In the genomic region with DNA sequence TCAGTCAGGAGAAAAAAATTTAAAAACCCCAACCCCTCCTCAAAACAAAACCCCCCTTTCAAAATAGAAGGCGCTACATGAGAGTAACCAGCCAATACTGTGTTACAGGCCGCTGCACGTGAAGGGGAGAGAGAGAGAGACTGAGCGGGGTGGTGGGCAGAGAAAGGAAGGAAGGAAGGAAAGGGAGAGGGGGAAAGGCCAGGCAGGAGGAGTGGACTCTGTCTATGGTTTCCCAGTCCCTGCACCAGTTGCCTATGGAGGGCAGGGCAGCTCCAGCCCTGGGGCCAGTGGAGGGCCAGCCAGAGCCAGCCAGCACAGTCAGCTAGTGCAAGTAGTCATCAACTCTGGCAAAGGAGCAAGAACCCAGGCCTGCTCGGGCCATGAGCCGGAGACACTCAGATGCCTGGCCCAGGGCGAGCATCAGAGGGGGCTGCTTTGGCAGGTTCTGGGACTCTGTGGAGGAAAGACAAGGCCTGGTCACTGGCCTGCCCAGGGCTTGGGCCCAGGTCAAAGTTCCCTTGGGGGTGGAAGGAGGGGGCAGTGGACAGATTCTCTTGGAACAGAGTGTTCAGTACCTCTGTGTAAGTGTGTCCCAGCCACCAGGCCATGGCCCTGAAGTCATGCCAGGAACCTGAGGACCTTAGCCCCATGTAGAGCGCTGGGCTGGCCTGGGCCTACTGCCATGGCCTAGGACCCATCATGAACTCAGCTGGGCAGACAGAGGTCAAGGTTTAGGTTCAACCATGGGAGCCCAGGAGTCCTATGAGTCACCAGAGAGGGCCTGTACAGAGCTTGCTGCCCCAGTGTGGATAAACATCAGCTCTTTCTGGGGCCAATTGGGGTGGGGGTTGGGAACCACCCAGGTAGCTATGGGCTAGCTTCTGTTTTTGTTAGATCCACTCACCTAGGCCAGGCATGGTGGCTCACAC, we compare ENCODE assay signal across 1 cellular context.
TF ChIP-seq lines count a peak whose summit lies in the region.

No MANE protein-coding gene starts in this region.

TF ChIP-seq in HepG2, 621 proteins besides CTCF, POLR2A, EP300 and RAD21 (continues in another document):
- TF ChIP-seq, protein P1, sequence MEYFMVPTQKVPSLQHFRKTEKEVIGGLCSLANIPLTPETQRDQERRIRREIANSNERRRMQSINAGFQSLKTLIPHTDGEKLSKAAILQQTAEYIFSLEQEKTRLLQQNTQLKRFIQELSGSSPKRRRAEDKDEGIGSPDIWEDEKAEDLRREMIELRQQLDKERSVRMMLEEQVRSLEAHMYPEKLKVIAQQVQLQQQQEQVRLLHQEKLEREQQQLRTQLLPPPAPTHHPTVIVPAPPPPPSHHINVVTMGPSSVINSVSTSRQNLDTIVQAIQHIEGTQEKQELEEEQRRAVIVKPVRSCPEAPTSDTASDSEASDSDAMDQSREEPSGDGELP (IDR thresholded peaks at IDR 0.05; ENCODE audit: borderline replicate concordance, low read depth), result peak; percentile 95
- no peak for TF ChIP-seq SP4 (CRISPR knock-in tag; IDR thresholded peaks at IDR 0.05)
- TF ChIP-seq NFE2L1 (CRISPR knock-in tag; IDR thresholded peaks at IDR 0.05; ENCODE audit: borderline replicate concordance), result no peak
- TF ChIP-seq ZNF737 (CRISPR knock-in tag; IDR thresholded peaks at IDR 0.05; ENCODE audit: borderline replicate concordance), result no peak
- TF ChIP-seq, protein P2, sequence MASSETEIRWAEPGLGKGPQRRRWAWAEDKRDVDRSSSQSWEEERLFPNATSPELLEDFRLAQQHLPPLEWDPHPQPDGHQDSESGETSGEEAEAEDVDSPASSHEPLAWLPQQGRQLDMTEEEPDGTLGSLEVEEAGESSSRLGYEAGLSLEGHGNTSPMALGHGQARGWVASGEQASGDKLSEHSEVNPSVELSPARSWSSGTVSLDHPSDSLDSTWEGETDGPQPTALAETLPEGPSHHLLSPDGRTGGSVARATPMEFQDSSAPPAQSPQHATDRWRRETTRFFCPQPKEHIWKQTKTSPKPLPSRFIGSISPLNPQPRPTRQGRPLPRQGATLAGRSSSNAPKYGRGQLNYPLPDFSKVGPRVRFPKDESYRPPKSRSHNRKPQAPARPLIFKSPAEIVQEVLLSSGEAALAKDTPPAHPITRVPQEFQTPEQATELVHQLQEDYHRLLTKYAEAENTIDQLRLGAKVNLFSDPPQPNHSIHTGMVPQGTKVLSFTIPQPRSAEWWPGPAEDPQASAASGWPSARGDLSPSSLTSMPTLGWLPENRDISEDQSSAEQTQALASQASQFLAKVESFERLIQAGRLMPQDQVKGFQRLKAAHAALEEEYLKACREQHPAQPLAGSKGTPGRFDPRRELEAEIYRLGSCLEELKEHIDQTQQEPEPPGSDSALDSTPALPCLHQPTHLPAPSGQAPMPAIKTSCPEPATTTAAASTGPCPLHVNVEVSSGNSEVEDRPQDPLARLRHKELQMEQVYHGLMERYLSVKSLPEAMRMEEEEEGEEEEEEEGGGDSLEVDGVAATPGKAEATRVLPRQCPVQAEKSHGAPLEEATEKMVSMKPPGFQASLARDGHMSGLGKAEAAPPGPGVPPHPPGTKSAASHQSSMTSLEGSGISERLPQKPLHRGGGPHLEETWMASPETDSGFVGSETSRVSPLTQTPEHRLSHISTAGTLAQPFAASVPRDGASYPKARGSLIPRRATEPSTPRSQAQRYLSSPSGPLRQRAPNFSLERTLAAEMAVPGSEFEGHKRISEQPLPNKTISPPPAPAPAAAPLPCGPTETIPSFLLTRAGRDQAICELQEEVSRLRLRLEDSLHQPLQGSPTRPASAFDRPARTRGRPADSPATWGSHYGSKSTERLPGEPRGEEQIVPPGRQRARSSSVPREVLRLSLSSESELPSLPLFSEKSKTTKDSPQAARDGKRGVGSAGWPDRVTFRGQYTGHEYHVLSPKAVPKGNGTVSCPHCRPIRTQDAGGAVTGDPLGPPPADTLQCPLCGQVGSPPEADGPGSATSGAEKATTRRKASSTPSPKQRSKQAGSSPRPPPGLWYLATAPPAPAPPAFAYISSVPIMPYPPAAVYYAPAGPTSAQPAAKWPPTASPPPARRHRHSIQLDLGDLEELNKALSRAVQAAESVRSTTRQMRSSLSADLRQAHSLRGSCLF (CRISPR knock-in tag; IDR thresholded peaks at IDR 0.05; ENCODE audit: borderline replicate concordance), result no peak
- TF ChIP-seq, protein P3, sequence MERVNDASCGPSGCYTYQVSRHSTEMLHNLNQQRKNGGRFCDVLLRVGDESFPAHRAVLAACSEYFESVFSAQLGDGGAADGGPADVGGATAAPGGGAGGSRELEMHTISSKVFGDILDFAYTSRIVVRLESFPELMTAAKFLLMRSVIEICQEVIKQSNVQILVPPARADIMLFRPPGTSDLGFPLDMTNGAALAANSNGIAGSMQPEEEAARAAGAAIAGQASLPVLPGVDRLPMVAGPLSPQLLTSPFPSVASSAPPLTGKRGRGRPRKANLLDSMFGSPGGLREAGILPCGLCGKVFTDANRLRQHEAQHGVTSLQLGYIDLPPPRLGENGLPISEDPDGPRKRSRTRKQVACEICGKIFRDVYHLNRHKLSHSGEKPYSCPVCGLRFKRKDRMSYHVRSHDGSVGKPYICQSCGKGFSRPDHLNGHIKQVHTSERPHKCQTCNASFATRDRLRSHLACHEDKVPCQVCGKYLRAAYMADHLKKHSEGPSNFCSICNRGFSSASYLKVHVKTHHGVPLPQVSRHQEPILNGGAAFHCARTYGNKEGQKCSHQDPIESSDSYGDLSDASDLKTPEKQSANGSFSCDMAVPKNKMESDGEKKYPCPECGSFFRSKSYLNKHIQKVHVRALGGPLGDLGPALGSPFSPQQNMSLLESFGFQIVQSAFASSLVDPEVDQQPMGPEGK (CRISPR knock-in tag; IDR thresholded peaks at IDR 0.05), result peak; percentile 34
- TF ChIP-seq NRL (CRISPR knock-in tag; IDR thresholded peaks at IDR 0.05; ENCODE audit: borderline replicate concordance), result 0 out of 2 replicates have a peak, but pooled peaks have one; percentile 49
- TF ChIP-seq TAF15 (IDR thresholded peaks at IDR 0.05; ENCODE audit: low read depth, low read length, poor library complexity, severe bottlenecking), result no peak
- no peak for TF ChIP-seq MYC (CRISPR knock-in tag; IDR thresholded peaks at IDR 0.05; ENCODE audit: borderline replicate concordance)
- TF ChIP-seq TBP (CRISPR knock-in tag; IDR thresholded peaks at IDR 0.05), result no peak
- no peak for TF ChIP-seq HCFC1 (IDR thresholded peaks at IDR 0.05; ENCODE audit: low read depth, low read length)
- TF ChIP-seq, protein P4, sequence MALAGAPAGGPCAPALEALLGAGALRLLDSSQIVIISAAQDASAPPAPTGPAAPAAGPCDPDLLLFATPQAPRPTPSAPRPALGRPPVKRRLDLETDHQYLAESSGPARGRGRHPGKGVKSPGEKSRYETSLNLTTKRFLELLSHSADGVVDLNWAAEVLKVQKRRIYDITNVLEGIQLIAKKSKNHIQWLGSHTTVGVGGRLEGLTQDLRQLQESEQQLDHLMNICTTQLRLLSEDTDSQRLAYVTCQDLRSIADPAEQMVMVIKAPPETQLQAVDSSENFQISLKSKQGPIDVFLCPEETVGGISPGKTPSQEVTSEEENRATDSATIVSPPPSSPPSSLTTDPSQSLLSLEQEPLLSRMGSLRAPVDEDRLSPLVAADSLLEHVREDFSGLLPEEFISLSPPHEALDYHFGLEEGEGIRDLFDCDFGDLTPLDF (CRISPR knock-in tag; IDR thresholded peaks at IDR 0.05), result no peak
- no peak for TF ChIP-seq KAT8 (CRISPR knock-in tag; IDR thresholded peaks at IDR 0.05)
- TF ChIP-seq ZNF256 (CRISPR knock-in tag; conservative IDR thresholded peaks at IDR 0.05), result no peak
- no peak for TF ChIP-seq CHD4 (IDR thresholded peaks at IDR 0.05; ENCODE audit: borderline replicate concordance, low read length)
- no peak for TF ChIP-seq ELF1 (CRISPR knock-in tag; IDR thresholded peaks at IDR 0.05)
- TF ChIP-seq MZF1 (CRISPR knock-in tag; IDR thresholded peaks at IDR 0.05; ENCODE audit: borderline replicate concordance), result no peak
- TF ChIP-seq NFIC (IDR thresholded peaks at IDR 0.05; ENCODE audit: low read length), result no peak
- no peak for TF ChIP-seq FOXA1 (IDR thresholded peaks at IDR 0.05)
- TF ChIP-seq FOXA1 (CRISPR knock-in tag; IDR thresholded peaks at IDR 0.05), result no peak
- no peak for TF ChIP-seq ZSCAN20 (CRISPR knock-in tag; IDR thresholded peaks at IDR 0.05; ENCODE audit: borderline replicate concordance)
- no peak for TF ChIP-seq TEAD2 (CRISPR knock-in tag; IDR thresholded peaks at IDR 0.05)
- TF ChIP-seq ZNF816 (CRISPR knock-in tag; IDR thresholded peaks at IDR 0.05; ENCODE audit: borderline replicate concordance), result no peak
- TF ChIP-seq, protein P5, sequence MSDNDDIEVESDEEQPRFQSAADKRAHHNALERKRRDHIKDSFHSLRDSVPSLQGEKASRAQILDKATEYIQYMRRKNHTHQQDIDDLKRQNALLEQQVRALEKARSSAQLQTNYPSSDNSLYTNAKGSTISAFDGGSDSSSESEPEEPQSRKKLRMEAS (IDR thresholded peaks at IDR 0.05), result 0 out of 2 replicates have a peak, but pooled peaks have one; percentile 12
- no peak for TF ChIP-seq KDM4B (CRISPR knock-in tag; IDR thresholded peaks at IDR 0.05)
- TF ChIP-seq MAFK (conservative IDR thresholded peaks at IDR 0.05 in 1 of 2, IDR thresholded peaks at IDR 0.05 in 1 of 2; ENCODE audit: low read length in 2 of 2), result no peak
- TF ChIP-seq ZZZ3 (CRISPR knock-in tag; IDR thresholded peaks at IDR 0.05; ENCODE audit: borderline replicate concordance), result no peak
- TF ChIP-seq, protein P6, sequence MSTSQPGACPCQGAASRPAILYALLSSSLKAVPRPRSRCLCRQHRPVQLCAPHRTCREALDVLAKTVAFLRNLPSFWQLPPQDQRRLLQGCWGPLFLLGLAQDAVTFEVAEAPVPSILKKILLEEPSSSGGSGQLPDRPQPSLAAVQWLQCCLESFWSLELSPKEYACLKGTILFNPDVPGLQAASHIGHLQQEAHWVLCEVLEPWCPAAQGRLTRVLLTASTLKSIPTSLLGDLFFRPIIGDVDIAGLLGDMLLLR (CRISPR knock-in tag; IDR thresholded peaks at IDR 0.05), result no peak
- TF ChIP-seq ZNF883 (CRISPR knock-in tag; IDR thresholded peaks at IDR 0.05; ENCODE audit: not compliant biosample characterization), result peak; percentile 41
- no peak for TF ChIP-seq FOXM1 (CRISPR knock-in tag; IDR thresholded peaks at IDR 0.05)
- peak; percentile 83; the same call in 1 of the 2 replicates for TF ChIP-seq MTA1 (CRISPR knock-in tag; IDR thresholded peaks at IDR 0.05; ENCODE audit: borderline replicate concordance)
- no peak for TF ChIP-seq ZNF20 (CRISPR knock-in tag; IDR thresholded peaks at IDR 0.05)
- no peak for TF ChIP-seq HOXA7 (CRISPR knock-in tag; IDR thresholded peaks at IDR 0.05)
- TF ChIP-seq, protein P7, sequence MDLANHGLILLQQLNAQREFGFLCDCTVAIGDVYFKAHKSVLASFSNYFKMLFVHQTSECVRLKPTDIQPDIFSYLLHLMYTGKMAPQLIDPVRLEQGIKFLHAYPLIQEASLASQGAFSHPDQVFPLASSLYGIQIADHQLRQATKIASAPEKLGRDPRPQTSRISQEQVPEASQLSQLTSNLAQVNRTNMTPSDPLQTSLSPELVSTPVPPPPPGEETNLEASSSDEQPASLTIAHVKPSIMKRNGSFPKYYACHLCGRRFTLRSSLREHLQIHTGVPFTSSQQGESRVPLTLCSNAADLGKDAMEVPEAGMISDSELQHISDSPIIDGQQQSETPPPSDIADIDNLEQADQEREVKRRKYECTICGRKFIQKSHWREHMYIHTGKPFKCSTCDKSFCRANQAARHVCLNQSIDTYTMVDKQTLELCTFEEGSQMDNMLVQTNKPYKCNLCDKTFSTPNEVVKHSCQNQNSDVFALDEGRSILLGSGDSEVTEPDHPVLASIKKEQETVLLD (CRISPR knock-in tag; IDR thresholded peaks at IDR 0.05; ENCODE audit: low read depth), result no peak
- TF ChIP-seq, protein P8, sequence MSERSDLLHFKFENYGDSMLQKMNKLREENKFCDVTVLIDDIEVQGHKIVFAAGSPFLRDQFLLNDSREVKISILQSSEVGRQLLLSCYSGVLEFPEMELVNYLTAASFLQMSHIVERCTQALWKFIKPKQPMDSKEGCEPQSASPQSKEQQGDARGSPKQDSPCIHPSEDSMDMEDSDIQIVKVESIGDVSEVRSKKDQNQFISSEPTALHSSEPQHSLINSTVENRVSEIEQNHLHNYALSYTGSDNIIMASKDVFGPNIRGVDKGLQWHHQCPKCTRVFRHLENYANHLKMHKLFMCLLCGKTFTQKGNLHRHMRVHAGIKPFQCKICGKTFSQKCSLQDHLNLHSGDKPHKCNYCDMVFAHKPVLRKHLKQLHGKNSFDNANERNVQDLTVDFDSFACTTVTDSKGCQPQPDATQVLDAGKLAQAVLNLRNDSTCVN (CRISPR knock-in tag; IDR thresholded peaks at IDR 0.05; ENCODE audit: borderline replicate concordance), result no peak
- TF ChIP-seq ZNF282 (IDR thresholded peaks at IDR 0.05; ENCODE audit: partially characterized antibody), result no peak
- no peak for TF ChIP-seq ZFP1 (CRISPR knock-in tag; IDR thresholded peaks at IDR 0.05)
- no peak for TF ChIP-seq RBAK (CRISPR knock-in tag; IDR thresholded peaks at IDR 0.05)
- TF ChIP-seq ZBTB1 (CRISPR knock-in tag; IDR thresholded peaks at IDR 0.05; ENCODE audit: borderline replicate concordance), result no peak
- TF ChIP-seq NR1H2 (CRISPR knock-in tag; IDR thresholded peaks at IDR 0.05; ENCODE audit: borderline replicate concordance, low read depth), result no peak
